In the genomic region with DNA sequence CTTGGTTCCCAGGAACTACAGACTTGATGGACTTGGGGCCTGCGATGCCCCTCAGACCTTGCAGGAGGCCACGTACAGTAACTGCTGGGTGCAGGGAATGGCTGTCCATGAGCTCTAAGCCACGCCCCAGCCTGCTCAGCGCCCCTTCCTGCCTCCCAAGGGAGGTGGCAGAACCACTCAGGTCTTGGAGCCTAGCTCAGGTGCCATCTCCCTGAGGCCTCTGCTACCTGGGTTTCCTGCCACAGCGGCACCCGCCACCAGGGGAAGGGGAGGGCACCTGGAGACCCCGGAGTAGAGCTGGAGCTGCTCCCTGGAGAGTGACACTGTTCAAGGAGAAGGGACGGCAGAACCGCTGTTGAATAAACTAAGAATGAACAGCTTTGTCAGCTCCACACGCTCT, we compare ENCODE assay signal across 21 cellular contexts.
"Had no signal": no experiment of that assay in that cellular context is flagged by ENCODE, and none has a peak within 500 bp of the region (broad histone marks: within the 10 kb centered on the region; RNA-seq: fewer than 3 reads in every experiment).

No MANE protein-coding gene starts in this region.

- H3K4me2 ChIP-seq: KMS-11, PC-9 had no signal

- H3K27ac ChIP-seq: KMS-11, PC-9 had no signal

- DNase-seq: activated B cell treated with CpG ODN at 0.5 μM for 24 hours; activated CD4-positive, alpha-beta T cell treated with anti-CD3 and anti-CD28 coated beads for 1 hour; activated CD4-positive, alpha-beta T cell treated with anti-CD3 and anti-CD28 coated beads, Interleukin-2, amount 10 ng/mL, durations not matched to agents 24 days and 14 days; activated CD4-positive, alpha-beta T cell treated with anti-CD3 and anti-CD28 coated beads, Interleukin-2, amount 50 U/mL, for 48 hours; activated CD8-positive, alpha-beta memory T cell treated with anti-CD3 and anti-CD28 coated beads, Interleukin-2, amount 10 ng/mL, durations not matched to agents 7 days and 5 days; activated effector memory CD4-positive, alpha-beta T cell treated with anti-CD3 and anti-CD28 coated beads, Interleukin-2, amount 50 U/mL, for 16 hours; activated naive CD4-positive, alpha-beta T cell treated with Interleukin-2 at 50 U/mL for 16 hours; activated naive CD8-positive, alpha-beta T cell treated with anti-CD3 and anti-CD28 coated beads, Interleukin-2, amount 50 U/mL, for 24 hours; activated T-cell treated with anti-CD3 and anti-CD28 coated beads, Interleukin-2, amount 50 U/mL, for 4 hours; amniotic stem cell; cerebellar nuclear complex; NCI-H1092; NCI-H1417; NCI-H2029 treated with DMSO at 0.1 percent for 48 hours; NCI-H510A treated with DMSO at 0.1 percent for 48 hours; PC-9; SIG-M5; T-helper 2 cell; T1000 had no signal

- ATAC-seq: activated CD8-positive, alpha-beta memory T cell treated with anti-CD3 and anti-CD28 coated beads, Interleukin-2, amount 10 ng/mL, durations not matched to agents 7 days and 5 days; activated naive CD4-positive, alpha-beta T cell treated with anti-CD3 and anti-CD28 coated beads, Interleukin-2, amount 50 U/mL, for 72 hours; activated naive CD8-positive, alpha-beta T cell treated with anti-CD3 and anti-CD28 coated beads, Interleukin-2, amount 50 U/mL, for 24 hours; activated T-cell treated with anti-CD3 and anti-CD28 coated beads, Interleukin-2, amount 50 U/mL, for 4 hours had no signal

- H3K9ac ChIP-seq: KMS-11 had no signal

- H3K4me3 ChIP-seq: PC-9 had no signal

- H2AFZ ChIP-seq: PC-9 had no signal
